ENCODE assay signal across 1 cellular context in the genomic region with DNA sequence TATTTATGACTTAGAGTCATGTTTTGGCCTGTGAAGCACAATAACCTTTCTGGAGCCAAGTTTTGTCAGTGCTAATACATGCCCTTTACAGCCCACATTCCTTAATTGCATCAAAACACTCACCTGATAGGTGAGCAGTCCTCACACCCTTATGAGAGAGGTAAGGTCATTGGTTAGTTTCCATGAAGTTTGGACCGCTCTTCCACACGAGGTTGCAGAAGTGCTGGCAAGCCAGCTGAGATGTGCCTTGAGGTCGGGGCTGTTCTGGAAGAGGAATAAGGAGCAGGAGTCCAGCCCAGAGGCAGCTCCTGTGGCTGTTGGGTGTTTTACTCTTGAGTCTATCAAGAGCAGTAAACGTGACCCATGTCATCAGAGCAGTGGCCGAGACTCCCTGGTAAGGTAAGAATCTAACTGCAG.
TF ChIP-seq lines count a peak whose summit lies in the region.

No MANE protein-coding gene starts in this region.

TF ChIP-seq in GM23338, 12 proteins besides CTCF, POLR2A, EP300 and RAD21 (continued from another document):
- TF ChIP-seq ZNF462 (CRISPR knock-in tag; IDR thresholded peaks at IDR 0.05) (no peak), JUNB (IDR thresholded peaks at IDR 0.05; ENCODE audit: unreplicated experiment) (no peak), ZNF114 (CRISPR knock-in tag; IDR thresholded peaks at IDR 0.05) (no peak), EZH2phosphoT487 (IDR thresholded peaks at IDR 0.05; ENCODE audit: unreplicated experiment) (no peak), NANOG (IDR thresholded peaks at IDR 0.05; ENCODE audit: borderline replicate concordance) (no peak), CREB1 (CRISPR knock-in tag; IDR thresholded peaks at IDR 0.05; ENCODE audit: low read depth) (no peak), ZNF331 (CRISPR knock-in tag; IDR thresholded peaks at IDR 0.05; ENCODE audit: low read depth) (no peak)
